In the genomic region with DNA sequence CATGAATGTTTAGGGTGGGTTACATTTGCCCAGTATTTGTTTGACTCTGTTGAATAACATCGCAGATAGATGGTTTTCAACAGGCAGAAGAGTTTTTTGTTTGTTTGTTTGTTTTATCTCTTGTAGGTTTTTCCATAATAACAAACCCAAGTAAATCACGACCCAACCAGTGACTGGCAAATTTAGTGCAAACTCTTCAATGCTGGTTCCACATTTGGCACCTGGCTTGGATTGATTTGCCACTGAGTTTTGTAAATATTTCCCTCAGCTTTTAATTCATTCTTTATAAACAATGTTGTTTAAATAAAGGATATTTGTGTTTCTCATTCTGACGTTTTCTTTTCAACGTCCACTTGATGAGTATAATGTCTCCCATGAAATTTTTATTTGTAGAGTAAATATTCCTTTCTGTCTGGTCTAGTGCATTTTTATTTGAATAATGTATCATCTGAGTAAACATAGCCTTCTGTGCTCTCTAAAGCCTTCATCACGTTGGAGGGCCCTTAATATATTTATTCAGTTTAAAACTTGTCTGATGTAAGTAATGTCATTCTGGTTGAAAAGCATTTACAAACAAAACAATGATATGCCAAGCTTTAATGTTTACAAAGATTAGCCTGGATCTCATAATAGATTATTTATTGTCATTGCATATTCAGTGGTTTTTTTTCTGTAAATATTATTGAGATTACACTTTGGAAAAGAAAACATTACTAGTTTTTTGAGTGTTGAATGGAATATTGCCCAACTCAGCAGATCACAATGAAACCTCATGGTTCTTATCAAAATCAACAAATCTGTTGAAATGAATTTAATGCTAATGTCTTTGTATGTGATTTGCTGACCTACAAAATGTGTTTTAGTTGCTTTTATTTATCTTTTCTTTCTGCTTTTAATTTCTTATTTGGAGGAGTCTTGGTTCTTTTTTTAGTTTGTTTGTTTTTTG, we compare ENCODE assay signal across 1 cellular context.
TF ChIP-seq lines count a peak whose summit lies in the region.

No MANE protein-coding gene starts in this region.

TF ChIP-seq in HepG2, 621 proteins besides CTCF, POLR2A, EP300 and RAD21 (continued from another document and continues in another):
- TF ChIP-seq RNF219 (CRISPR knock-in tag; IDR thresholded peaks at IDR 0.05), result no peak
- TF ChIP-seq BRF2 (CRISPR knock-in tag; IDR thresholded peaks at IDR 0.05), result no peak
- TF ChIP-seq, protein P1, sequence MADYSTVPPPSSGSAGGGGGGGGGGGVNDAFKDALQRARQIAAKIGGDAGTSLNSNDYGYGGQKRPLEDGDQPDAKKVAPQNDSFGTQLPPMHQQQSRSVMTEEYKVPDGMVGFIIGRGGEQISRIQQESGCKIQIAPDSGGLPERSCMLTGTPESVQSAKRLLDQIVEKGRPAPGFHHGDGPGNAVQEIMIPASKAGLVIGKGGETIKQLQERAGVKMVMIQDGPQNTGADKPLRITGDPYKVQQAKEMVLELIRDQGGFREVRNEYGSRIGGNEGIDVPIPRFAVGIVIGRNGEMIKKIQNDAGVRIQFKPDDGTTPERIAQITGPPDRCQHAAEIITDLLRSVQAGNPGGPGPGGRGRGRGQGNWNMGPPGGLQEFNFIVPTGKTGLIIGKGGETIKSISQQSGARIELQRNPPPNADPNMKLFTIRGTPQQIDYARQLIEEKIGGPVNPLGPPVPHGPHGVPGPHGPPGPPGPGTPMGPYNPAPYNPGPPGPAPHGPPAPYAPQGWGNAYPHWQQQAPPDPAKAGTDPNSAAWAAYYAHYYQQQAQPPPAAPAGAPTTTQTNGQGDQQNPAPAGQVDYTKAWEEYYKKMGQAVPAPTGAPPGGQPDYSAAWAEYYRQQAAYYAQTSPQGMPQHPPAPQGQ (CRISPR knock-in tag; IDR thresholded peaks at IDR 0.05; ENCODE audit: borderline replicate concordance), result no peak
- TF ChIP-seq ZNF7 (CRISPR knock-in tag; IDR thresholded peaks at IDR 0.05), result no peak
- no peak for TF ChIP-seq RFX5 (IDR thresholded peaks at IDR 0.05; ENCODE audit: low read depth, low read length)
- TF ChIP-seq, protein P2, sequence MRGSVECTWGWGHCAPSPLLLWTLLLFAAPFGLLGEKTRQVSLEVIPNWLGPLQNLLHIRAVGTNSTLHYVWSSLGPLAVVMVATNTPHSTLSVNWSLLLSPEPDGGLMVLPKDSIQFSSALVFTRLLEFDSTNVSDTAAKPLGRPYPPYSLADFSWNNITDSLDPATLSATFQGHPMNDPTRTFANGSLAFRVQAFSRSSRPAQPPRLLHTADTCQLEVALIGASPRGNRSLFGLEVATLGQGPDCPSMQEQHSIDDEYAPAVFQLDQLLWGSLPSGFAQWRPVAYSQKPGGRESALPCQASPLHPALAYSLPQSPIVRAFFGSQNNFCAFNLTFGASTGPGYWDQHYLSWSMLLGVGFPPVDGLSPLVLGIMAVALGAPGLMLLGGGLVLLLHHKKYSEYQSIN (CRISPR knock-in tag; IDR thresholded peaks at IDR 0.05; ENCODE audit: borderline replicate concordance), result no peak
- TF ChIP-seq ZNF737 (CRISPR knock-in tag; IDR thresholded peaks at IDR 0.05; ENCODE audit: borderline replicate concordance), result no peak
- no peak for TF ChIP-seq ZNF552 (CRISPR knock-in tag; IDR thresholded peaks at IDR 0.05; ENCODE audit: borderline replicate concordance)
- TF ChIP-seq, protein P3, sequence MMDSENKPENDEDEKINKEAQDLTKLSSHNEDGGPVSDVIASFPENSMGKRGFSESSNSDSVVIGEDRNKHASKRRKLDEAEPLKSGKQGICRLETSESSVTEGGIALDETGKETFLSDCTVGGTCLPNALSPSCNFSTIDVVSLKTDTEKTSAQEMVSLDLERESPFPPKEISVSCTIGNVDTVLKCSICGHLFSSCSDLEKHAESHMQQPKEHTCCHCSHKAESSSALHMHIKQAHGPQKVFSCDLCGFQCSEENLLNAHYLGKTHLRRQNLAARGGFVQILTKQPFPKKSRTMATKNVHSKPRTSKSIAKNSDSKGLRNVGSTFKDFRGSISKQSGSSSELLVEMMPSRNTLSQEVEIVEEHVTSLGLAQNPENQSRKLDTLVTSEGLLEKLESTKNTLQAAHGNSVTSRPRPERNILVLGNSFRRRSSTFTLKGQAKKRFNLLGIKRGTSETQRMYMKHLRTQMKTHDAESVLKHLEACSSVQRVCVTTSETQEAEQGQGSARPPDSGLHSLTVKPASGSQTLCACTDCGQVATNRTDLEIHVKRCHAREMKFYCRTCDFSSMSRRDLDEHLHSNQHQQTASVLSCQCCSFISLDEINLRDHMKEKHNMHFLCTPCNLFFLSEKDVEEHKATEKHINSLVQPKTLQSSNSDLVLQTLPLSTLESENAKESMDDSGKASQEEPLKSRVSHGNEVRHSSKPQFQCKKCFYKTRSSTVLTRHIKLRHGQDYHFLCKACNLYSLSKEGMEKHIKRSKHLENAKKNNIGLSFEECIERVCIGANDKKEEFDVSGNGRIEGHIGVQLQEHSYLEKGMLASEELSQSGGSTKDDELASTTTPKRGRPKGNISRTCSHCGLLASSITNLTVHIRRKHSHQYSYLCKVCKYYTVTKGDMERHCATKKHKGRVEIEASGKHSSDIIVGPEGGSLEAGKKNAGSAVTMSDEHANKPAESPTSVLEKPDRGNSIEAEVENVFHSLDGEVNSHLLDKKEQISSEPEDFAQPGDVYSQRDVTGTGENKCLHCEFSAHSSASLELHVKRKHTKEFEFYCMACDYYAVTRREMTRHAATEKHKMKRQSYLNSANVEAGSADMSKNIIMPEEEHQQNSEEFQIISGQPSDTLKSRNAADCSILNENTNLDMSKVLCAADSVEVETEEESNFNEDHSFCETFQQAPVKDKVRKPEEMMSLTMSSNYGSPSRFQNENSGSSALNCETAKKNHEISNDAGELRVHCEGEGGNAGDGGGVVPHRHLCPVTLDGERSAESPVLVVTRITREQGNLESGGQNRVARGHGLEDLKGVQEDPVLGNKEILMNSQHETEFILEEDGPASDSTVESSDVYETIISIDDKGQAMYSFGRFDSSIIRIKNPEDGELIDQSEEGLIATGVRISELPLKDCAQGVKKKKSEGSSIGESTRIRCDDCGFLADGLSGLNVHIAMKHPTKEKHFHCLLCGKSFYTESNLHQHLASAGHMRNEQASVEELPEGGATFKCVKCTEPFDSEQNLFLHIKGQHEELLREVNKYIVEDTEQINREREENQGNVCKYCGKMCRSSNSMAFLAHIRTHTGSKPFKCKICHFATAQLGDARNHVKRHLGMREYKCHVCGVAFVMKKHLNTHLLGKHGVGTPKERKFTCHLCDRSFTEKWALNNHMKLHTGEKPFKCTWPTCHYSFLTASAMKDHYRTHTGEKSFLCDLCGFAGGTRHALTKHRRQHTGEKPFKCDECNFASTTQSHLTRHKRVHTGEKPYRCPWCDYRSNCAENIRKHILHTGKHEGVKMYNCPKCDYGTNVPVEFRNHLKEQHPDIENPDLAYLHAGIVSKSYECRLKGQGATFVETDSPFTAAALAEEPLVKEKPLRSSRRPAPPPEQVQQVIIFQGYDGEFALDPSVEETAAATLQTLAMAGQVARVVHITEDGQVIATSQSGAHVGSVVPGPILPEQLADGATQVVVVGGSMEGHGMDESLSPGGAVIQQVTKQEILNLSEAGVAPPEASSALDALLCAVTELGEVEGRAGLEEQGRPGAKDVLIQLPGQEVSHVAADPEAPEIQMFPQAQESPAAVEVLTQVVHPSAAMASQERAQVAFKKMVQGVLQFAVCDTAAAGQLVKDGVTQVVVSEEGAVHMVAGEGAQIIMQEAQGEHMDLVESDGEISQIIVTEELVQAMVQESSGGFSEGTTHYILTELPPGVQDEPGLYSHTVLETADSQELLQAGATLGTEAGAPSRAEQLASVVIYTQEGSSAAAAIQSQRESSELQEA (CRISPR knock-in tag; IDR thresholded peaks at IDR 0.05; ENCODE audit: not compliant biosample characterization), result no peak
- no peak for TF ChIP-seq ZNF331 (CRISPR knock-in tag; IDR thresholded peaks at IDR 0.05)
- no peak for TF ChIP-seq ZNF530 (CRISPR knock-in tag; IDR thresholded peaks at IDR 0.05; ENCODE audit: low read depth)
- no peak for TF ChIP-seq ZFP36L1 (CRISPR knock-in tag; IDR thresholded peaks at IDR 0.05)
- TF ChIP-seq, protein P4, sequence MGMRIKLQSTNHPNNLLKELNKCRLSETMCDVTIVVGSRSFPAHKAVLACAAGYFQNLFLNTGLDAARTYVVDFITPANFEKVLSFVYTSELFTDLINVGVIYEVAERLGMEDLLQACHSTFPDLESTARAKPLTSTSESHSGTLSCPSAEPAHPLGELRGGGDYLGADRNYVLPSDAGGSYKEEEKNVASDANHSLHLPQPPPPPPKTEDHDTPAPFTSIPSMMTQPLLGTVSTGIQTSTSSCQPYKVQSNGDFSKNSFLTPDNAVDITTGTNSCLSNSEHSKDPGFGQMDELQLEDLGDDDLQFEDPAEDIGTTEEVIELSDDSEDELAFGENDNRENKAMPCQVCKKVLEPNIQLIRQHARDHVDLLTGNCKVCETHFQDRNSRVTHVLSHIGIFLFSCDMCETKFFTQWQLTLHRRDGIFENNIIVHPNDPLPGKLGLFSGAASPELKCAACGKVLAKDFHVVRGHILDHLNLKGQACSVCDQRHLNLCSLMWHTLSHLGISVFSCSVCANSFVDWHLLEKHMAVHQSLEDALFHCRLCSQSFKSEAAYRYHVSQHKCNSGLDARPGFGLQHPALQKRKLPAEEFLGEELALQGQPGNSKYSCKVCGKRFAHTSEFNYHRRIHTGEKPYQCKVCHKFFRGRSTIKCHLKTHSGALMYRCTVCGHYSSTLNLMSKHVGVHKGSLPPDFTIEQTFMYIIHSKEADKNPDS (CRISPR knock-in tag; IDR thresholded peaks at IDR 0.05), result no peak
- TF ChIP-seq, protein P5, sequence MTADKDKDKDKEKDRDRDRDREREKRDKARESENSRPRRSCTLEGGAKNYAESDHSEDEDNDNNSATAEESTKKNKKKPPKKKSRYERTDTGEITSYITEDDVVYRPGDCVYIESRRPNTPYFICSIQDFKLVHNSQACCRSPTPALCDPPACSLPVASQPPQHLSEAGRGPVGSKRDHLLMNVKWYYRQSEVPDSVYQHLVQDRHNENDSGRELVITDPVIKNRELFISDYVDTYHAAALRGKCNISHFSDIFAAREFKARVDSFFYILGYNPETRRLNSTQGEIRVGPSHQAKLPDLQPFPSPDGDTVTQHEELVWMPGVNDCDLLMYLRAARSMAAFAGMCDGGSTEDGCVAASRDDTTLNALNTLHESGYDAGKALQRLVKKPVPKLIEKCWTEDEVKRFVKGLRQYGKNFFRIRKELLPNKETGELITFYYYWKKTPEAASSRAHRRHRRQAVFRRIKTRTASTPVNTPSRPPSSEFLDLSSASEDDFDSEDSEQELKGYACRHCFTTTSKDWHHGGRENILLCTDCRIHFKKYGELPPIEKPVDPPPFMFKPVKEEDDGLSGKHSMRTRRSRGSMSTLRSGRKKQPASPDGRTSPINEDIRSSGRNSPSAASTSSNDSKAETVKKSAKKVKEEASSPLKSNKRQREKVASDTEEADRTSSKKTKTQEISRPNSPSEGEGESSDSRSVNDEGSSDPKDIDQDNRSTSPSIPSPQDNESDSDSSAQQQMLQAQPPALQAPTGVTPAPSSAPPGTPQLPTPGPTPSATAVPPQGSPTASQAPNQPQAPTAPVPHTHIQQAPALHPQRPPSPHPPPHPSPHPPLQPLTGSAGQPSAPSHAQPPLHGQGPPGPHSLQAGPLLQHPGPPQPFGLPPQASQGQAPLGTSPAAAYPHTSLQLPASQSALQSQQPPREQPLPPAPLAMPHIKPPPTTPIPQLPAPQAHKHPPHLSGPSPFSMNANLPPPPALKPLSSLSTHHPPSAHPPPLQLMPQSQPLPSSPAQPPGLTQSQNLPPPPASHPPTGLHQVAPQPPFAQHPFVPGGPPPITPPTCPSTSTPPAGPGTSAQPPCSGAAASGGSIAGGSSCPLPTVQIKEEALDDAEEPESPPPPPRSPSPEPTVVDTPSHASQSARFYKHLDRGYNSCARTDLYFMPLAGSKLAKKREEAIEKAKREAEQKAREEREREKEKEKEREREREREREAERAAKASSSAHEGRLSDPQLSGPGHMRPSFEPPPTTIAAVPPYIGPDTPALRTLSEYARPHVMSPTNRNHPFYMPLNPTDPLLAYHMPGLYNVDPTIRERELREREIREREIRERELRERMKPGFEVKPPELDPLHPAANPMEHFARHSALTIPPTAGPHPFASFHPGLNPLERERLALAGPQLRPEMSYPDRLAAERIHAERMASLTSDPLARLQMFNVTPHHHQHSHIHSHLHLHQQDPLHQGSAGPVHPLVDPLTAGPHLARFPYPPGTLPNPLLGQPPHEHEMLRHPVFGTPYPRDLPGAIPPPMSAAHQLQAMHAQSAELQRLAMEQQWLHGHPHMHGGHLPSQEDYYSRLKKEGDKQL (CRISPR knock-in tag; IDR thresholded peaks at IDR 0.05; ENCODE audit: low read depth), result peak; percentile 79
- TF ChIP-seq XBP1 (CRISPR knock-in tag; IDR thresholded peaks at IDR 0.05), result no peak
- no peak; the same call in 1 of the 2 replicates for TF ChIP-seq ZFY (CRISPR knock-in tag; IDR thresholded peaks at IDR 0.05)
- TF ChIP-seq GFI1 (CRISPR knock-in tag; IDR thresholded peaks at IDR 0.05; ENCODE audit: borderline replicate concordance), result 0 out of 2 replicates have a peak, but pooled peaks have one; percentile 20
- TF ChIP-seq SALL2 (CRISPR knock-in tag; IDR thresholded peaks at IDR 0.05), result no peak
- no peak for TF ChIP-seq PCBP1 (IDR thresholded peaks at IDR 0.05; ENCODE audit: borderline replicate concordance, low read depth, low read length)
- no peak for TF ChIP-seq ZBTB42 (CRISPR knock-in tag; IDR thresholded peaks at IDR 0.05)
- no peak for TF ChIP-seq SMC3 (IDR thresholded peaks at IDR 0.05; ENCODE audit: low read length)
- TF ChIP-seq TARDBP (CRISPR knock-in tag; IDR thresholded peaks at IDR 0.05), result 0 out of 2 replicates have a peak, but pooled peaks have one; percentile 19
- TF ChIP-seq IRF9 (CRISPR knock-in tag; IDR thresholded peaks at IDR 0.05; ENCODE audit: borderline replicate concordance), result no peak
